ENCODE assay signal across 9 cellular contexts in genomic region chr14:106586098-106586704, GRCh38.
DNase-seq lines count a peak whose midpoint lies in the region; ATAC-seq, FAIRE-seq and TF ChIP-seq lines count a peak whose summit lies in the region.
"Had no signal": no experiment of that assay in that cellular context is flagged by ENCODE, and none has a peak within 500 bp of the region (broad histone marks: within the 10 kb centered on the region; RNA-seq: fewer than 3 reads in every experiment).

No MANE protein-coding gene starts in this region.

- intact Hi-C loops in HCT116 (cut with micrococcal nuclease), result no loop called here
- intact Hi-C loops in kidney (cut with DNase I), result no loop called here

- no peak overlapping the region for H3K4me3 ChIP-seq in HCT116 (replicated peaks in 1 of 2; ENCODE audit: low read depth in 1 of 2, low read length in 2 of 2)
- H3K4me3 ChIP-seq in Peyer's patch, result no peak overlapping the region
- H3K4me3 ChIP-seq in hepatocyte, result no peak overlapping the region
- no peak overlapping the region for H3K4me3 ChIP-seq in kidney (ENCODE audit: low read length in 2 of 2)

- H3K36me3 ChIP-seq in HCT116 (ENCODE audit: control insufficient read depth in 1 of 2, insufficient read depth in 2 of 2, low read length in 2 of 2), result no peaks in the 10 kb centered on the region
- no peaks in the 10 kb centered on the region for H3K36me3 ChIP-seq in Peyer's patch
- H3K36me3 ChIP-seq in hepatocyte (replicated peaks; ENCODE audit: insufficient read depth, low read depth), result no peaks in the 10 kb centered on the region
- no peaks in the 10 kb centered on the region for H3K36me3 ChIP-seq in kidney (ENCODE audit: control insufficient read depth in 1 of 2, insufficient read depth in 2 of 2, low read length in 2 of 2)

- H3K27ac ChIP-seq in C4-2B, result no peak overlapping the region
- H3K27ac ChIP-seq in HCT116 (ENCODE audit: low read depth, low read length), result no peak overlapping the region
- peak overlapping the region in 1 of 4 donors; percentile 31 for H3K27ac ChIP-seq in Peyer's patch
- no peak overlapping the region for H3K27ac ChIP-seq in hepatocyte
- no peak overlapping the region for H3K27ac ChIP-seq in kidney (ENCODE audit: low read depth in 2 of 2, low read length in 2 of 2)
- H3K27ac ChIP-seq: epithelial cell of prostate had no signal

- H3K4me2 ChIP-seq in HCT116 (ENCODE audit: low read length) (no peak overlapping the region), hepatocyte (no peak overlapping the region)

- RAD21 ChIA-PET in HCT116 (lab: Charles Lee; ENCODE audit: low non-redundant PET in 1 of 2, low total read pairs in 2 of 2, uncharacterized antibody in 2 of 2, unreplicated experiment in 2 of 2), result no interaction called here

- POLR2A ChIA-PET in HCT116 (lab: Charles Lee), result no interaction called here

- no peak for FAIRE-seq in kidney (lab: Jason Lieb, UNC)

- H3K9me2 ChIP-seq in HCT116 (ENCODE audit: insufficient read depth), result no peaks in the 10 kb centered on the region
- H3K9me2 ChIP-seq in hepatocyte (replicated peaks; ENCODE audit: insufficient read depth), result no peaks in the 10 kb centered on the region

- no TSS peak for BruUV-seq in HCT116 (replicated peaks; lab: Mats Ljungman, UMichigan)

- H2AFZ ChIP-seq in HCT116 (ENCODE audit: low read depth, low read length, poor library complexity, severe bottlenecking) (no peak overlapping the region), hepatocyte (no peak overlapping the region)

- no peaks in the 10 kb centered on the region for H3K27me3 ChIP-seq in HCT116 (ENCODE audit: insufficient read depth, low read length)
- no peaks in the 10 kb centered on the region for H3K27me3 ChIP-seq in Peyer's patch
- H3K27me3 ChIP-seq in hepatocyte, result no peaks in the 10 kb centered on the region

- TF ChIP-seq CTCF in C4-2B (conservative IDR thresholded peaks at IDR 0.05) (peak; percentile 96), HCT116 (IDR thresholded peaks at IDR 0.05 in 2 of 3, conservative IDR thresholded peaks at IDR 0.05 in 1 of 3; ENCODE audit: borderline replicate concordance in 1 of 3, insufficient read depth in 1 of 3, low read depth in 2 of 3, low read length in 2 of 3) (peak in 2 of 3 experiments; percentile 36 to 47; a peak in 3 of 6 replicates), Peyer's patch (IDR thresholded peaks at IDR 0.05) (peak; percentile 33 to 67 (median 41)), hepatocyte (IDR thresholded peaks at IDR 0.05; ENCODE audit: poor library complexity) (no peak), kidney (IDR thresholded peaks at IDR 0.05; ENCODE audit: borderline replicate concordance, extremely low read depth, insufficient read depth) (no peak)

- CTCF ChIA-PET in HCT116 (lab: Charles Lee), result no interaction called here

- TF ChIP-seq RAD21 in HCT116 (IDR thresholded peaks at IDR 0.05; ENCODE audit: low read depth), result no peak

- TF ChIP-seq POLR2A in HCT116 (IDR thresholded peaks at IDR 0.05; ENCODE audit: borderline replicate concordance, extremely low read depth, insufficient read depth, insufficient read length) (no peak), Peyer's patch (IDR thresholded peaks at IDR 0.05) (no peak)

- H3K9ac ChIP-seq in HCT116 (ENCODE audit: low read length) (no peak overlapping the region), kidney (ENCODE audit: low read length in 2 of 2) (no peak overlapping the region)

- ATAC-seq in HCT116 (no peak), GM21515 (IDR thresholded peaks at IDR 0.05; ENCODE audit: unreplicated experiment) (no peak)

- H3K79me2 ChIP-seq in HCT116 (ENCODE audit: insufficient read depth, low read length), result no peaks in the 10 kb centered on the region
- no peaks in the 10 kb centered on the region for H3K79me2 ChIP-seq in hepatocyte

- H3K9me3 ChIP-seq in HCT116 (ENCODE audit: control insufficient read depth in 1 of 2, insufficient read depth in 1 of 2, low read depth in 1 of 2, low read length in 2 of 2), result peaks cover 8% of the 10 kb centered on the region in 2 experiments; a peak in 2 of 4 replicates
- H3K9me3 ChIP-seq in Peyer's patch, result no peaks in the 10 kb centered on the region
- no peaks in the 10 kb centered on the region for H3K9me3 ChIP-seq in hepatocyte (ENCODE audit: low read depth)
- no peaks in the 10 kb centered on the region for H3K9me3 ChIP-seq in kidney (ENCODE audit: control insufficient read depth in 1 of 2, low read length in 2 of 2)

- DNase-seq in HCT116 (ENCODE audit: low read depth, low spot score) (no peak), Peyer's patch (peak in 2 of 3 donors; percentile 83 to 86), hepatocyte (ENCODE audit: low spot score) (no peak), kidney (no peak)
- DNase-seq in activated effector memory CD4-positive, alpha-beta T cell treated with anti-CD3 and anti-CD28 coated beads, Interleukin-2, amount 50 U/mL, for 16 hours, result peak; percentile 84
- DNase-seq in stimulated activated CD4-positive, alpha-beta T cell treated with anti-CD3 and anti-CD28 coated beads, Interleukin-15, amount 100 ng/mL, for 24 hours, result peak; percentile 80

- 69% methylated on average over 8 of the region's 8 CpGs for WGBS in hepatocyte (ENCODE audit: low lambda C conversion rate, missing lambda C conversion rate)

- H4K20me1 ChIP-seq in HCT116 (ENCODE audit: insufficient read depth) (no peaks in the 10 kb centered on the region), hepatocyte (ENCODE audit: insufficient read depth, poor library complexity, severe bottlenecking) (no peaks in the 10 kb centered on the region)

- H3K4me1 ChIP-seq in HCT116 (ENCODE audit: control insufficient read depth in 1 of 2, insufficient read depth in 2 of 2, low read length in 2 of 2) (no peaks in the 10 kb centered on the region), Peyer's patch (no peaks in the 10 kb centered on the region), hepatocyte (ENCODE audit: insufficient read depth) (no peaks in the 10 kb centered on the region), kidney (ENCODE audit: control insufficient read depth in 1 of 2, insufficient read depth in 1 of 2, low read depth in 1 of 2, low read length in 2 of 2) (no peaks in the 10 kb centered on the region)

TF ChIP-seq in HCT116, 20 proteins besides CTCF, POLR2A, EP300 and RAD21:
- TF ChIP-seq CEBPB (IDR thresholded peaks at IDR 0.05; ENCODE audit: low read depth) (no peak), SP1 (IDR thresholded peaks at IDR 0.05; ENCODE audit: low read depth) (no peak), ATF3 (IDR thresholded peaks at IDR 0.05) (no peak), FOSL1 (IDR thresholded peaks at IDR 0.05; ENCODE audit: low read depth) (no peak), SRF (IDR thresholded peaks at IDR 0.05; ENCODE audit: low read depth) (no peak), EZH2phosphoT487 (IDR thresholded peaks at IDR 0.05; ENCODE audit: borderline replicate concordance) (no peak), ZNF274 (IDR thresholded peaks at IDR 0.05; ENCODE audit: low read depth, low read length) (no peak), SIN3A (IDR thresholded peaks at IDR 0.05; ENCODE audit: low read depth) (no peak), ELF1 (IDR thresholded peaks at IDR 0.05; ENCODE audit: borderline replicate concordance, low read depth) (no peak), POLR2AphosphoS5 (IDR thresholded peaks at IDR 0.05; ENCODE audit: low read depth, low read length) (no peak), CBX3 (IDR thresholded peaks at IDR 0.05; ENCODE audit: low read depth) (no peak), REST (IDR thresholded peaks at IDR 0.05; ENCODE audit: low read depth) (no peak), JUND (IDR thresholded peaks at IDR 0.05) (no peak)

Comparison
In these comparisons a context has a peak if more than half of its experiments do, and no peak if none do; other contexts are left out.
1. CTCF ChIP-seq: peak in C4-2B (single experiment), HCT116 (2 of 3) and Peyer's patch (6 of 6); none in hepatocyte (single experiment) and kidney (single experiment).
2. DNase-seq: peak in Peyer's patch (2 of 3), activated effector memory CD4-positive, alpha-beta T cell treated with anti-CD3 and anti-CD28 coated beads, Interleukin-2, amount 50 U/mL, for 16 hours (single experiment) and stimulated activated CD4-positive, alpha-beta T cell treated with anti-CD3 and anti-CD28 coated beads, Interleukin-15, amount 100 ng/mL, for 24 hours (single experiment); none in HCT116 (single experiment), hepatocyte (single experiment) and kidney (single experiment).